Comparison of ENCODE assay signal across 24 cellular contexts in the genomic region with DNA sequence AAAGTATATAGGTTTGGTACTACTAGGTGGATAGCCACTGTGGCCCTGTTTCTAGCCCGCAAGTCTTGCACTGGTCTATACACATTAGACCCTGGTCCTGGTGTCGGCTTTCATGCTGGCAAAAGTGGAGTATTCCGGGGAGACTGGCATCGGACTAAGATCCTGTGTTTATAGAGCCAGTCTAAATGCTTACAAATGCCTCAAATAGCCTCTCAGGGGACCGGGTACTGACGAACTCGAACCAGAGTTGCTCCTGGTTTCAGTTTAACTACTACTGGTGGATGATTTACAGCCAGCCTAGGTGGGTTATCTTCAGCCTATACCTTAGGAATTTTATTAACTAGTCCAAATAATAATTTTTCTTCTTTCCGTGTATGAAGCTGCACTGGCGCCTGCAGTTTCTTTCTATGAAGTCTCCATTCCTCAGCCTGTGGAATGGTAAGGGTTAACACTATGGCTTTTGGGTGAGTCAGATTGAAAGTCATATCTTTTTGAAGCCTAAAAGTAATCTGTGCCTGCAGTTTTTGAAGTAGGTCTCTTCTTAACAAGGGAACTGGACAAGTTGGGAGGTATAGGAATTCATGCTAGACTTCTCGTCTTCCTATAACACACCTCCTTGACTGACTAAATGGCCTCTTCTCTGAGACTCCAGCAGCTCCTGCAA. TPM values are rescaled to one million over a fixed set of nuclear protein-coding genes. Genes with fewer than 3 reads are reported as not detected.
"Had no signal": no experiment of that assay in that cellular context is flagged by ENCODE, and none has a peak within 500 bp of the region (broad histone marks: within the 10 kb centered on the region; RNA-seq: fewer than 3 reads in every experiment).

No MANE protein-coding gene starts in this region.

- H3K27ac ChIP-seq: dorsolateral prefrontal cortex, hepatocyte had no signal

- ATAC-seq: activated T-cell treated with anti-CD3 and anti-CD28 coated beads, Interleukin-2, amount 50 U/mL, for 72 hours; left lobe of liver; naive thymus-derived CD8-positive, alpha-beta T cell; right cardiac atrium; WTC11 had no signal

- DNase-seq: activated CD4-positive, alpha-beta T cell treated with anti-CD3 and anti-CD28 coated beads for 4 hours; activated CD8-positive, alpha-beta memory T cell treated with anti-CD3 and anti-CD28 coated beads, Interleukin-2, amount 50 U/mL, for 48 hours; activated gamma-delta T cell; activated T-cell treated with anti-CD3 and anti-CD28 coated beads, Interleukin-2, amount 50 U/mL, for 72 hours; anterior cingulate cortex; dorsolateral prefrontal cortex; endodermal cell; islet precursor cell; naive thymus-derived CD8-positive, alpha-beta T cell; posterior cingulate gyrus; right cardiac atrium; small intestine; stimulated activated CD4-positive, alpha-beta T cell treated with anti-CD3 and anti-CD28 coated beads, Interleukin-4, amount 100 ng/mL, for 24 hours; stimulated activated naive CD4-positive, alpha-beta T cell treated with Interleukin-2 at 50 U/mL for 16 hours had no signal

- H3K27me3 ChIP-seq: hepatocyte had no signal

- H3K4me3 ChIP-seq: dorsolateral prefrontal cortex, hepatocyte had no signal

- H3K79me2 ChIP-seq: hepatocyte had no signal

- FAIRE-seq: bronchial epithelial cell, small intestine, TTC549 had no signal

- H2AFZ ChIP-seq: hepatocyte had no signal

- H3K4me2 ChIP-seq: hepatocyte had no signal

RNA-seq across cellular contexts. Expression of a gene that starts 51.3 kb away (rescaled TPM):
- total RNA-seq: activated T-cell treated with anti-CD3 and anti-CD28 coated beads, Interleukin-2, amount 50 U/mL, for 72 hours; bronchial epithelial cell; chondrocyte; dorsolateral prefrontal cortex; endodermal cell; epithelial cell of proximal tubule; hepatocyte; left lobe of liver; lung microvascular endothelial cell; mucosa of gallbladder; naive thymus-derived CD8-positive, alpha-beta T cell; right cardiac atrium; T-helper 2 cell treated with Interferon-gamma antibody and Interleukin-4, amounts not matched to agents 100 ng/mL and 5 ng/mL, for 36 hours; WTC11 had no signal
- polyA plus RNA-seq: hepatocyte; naive thymus-derived CD8-positive, alpha-beta T cell; right cardiac atrium; small intestine had no signal
